In genomic region chr10:70542565-70542938, GRCh38 we compare ENCODE assay signal across 19 cellular contexts. TPM values are rescaled to one million over a fixed set of nuclear protein-coding genes. Genes with fewer than 3 reads are reported as not detected.
DNase-seq lines count a peak whose midpoint lies in the region; ATAC-seq, FAIRE-seq and TF ChIP-seq lines count a peak whose summit lies in the region.
"Had no signal": no experiment of that assay in that cellular context is flagged by ENCODE, and none has a peak within 500 bp of the region (broad histone marks: within the 10 kb centered on the region; RNA-seq: fewer than 3 reads in every experiment).

No MANE protein-coding gene starts in this region.

- no peak overlapping the region for H3K4me3 ChIP-seq in GM12875 (ENCODE audit: low read depth, low read length)
- H3K4me3 ChIP-seq in Panc1 (ENCODE audit: low read depth in 2 of 2, low read length in 2 of 2) = no peak overlapping the region
- no peak overlapping the region for H3K4me3 ChIP-seq in fibroblast of mammary gland (ENCODE audit: control insufficient read depth, low read depth, low read length)
- H3K4me3 ChIP-seq: BLaER1 treated with 17β-estradiol and CSF1 and Interleukin-3, amounts not matched to agents 10 nM and 100 nM had no signal

- intact Hi-C loops in Panc1 (cut with micrococcal nuclease; ENCODE audit: unreplicated experiment) = no loop called here

- TF ChIP-seq CTCF in AG09319 (IDR thresholded peaks at IDR 0.05; ENCODE audit: low read depth, low read length) (peak; percentile 33), GM12875 (IDR thresholded peaks at IDR 0.05; ENCODE audit: borderline replicate concordance, insufficient read depth, low read depth, low read length) (0 out of 2 replicates have a peak, but pooled peaks have one; percentile 7), Panc1 (IDR thresholded peaks at IDR 0.05) (peak; percentile 49; the same call in 1 of the 2 replicates), fibroblast of mammary gland (conservative IDR thresholded peaks at IDR 0.05; ENCODE audit: control insufficient read depth, insufficient read depth, low read depth, low read length) (peak; percentile 7)

- in situ Hi-C loops in Panc1 (cut with HindIII; ENCODE audit: low pct_unique_long_range_greater_than_20kb, low sequenced_read_pairs) = no loop called here

- H3K27ac ChIP-seq in Panc1 (ENCODE audit: low read length) = no peak overlapping the region
- H3K27ac ChIP-seq: BLaER1 treated with 17β-estradiol and CSF1 and Interleukin-3, amounts not matched to agents 10 nM and 100 nM had no signal

- H3K27me3 ChIP-seq in Panc1 (ENCODE audit: control insufficient read depth, insufficient read depth, low read length) = no peaks in the 10 kb centered on the region
- H3K27me3 ChIP-seq: BLaER1 treated with 17β-estradiol and CSF1 and Interleukin-3, amounts not matched to agents 10 nM and 100 nM had no signal

- no peak for DNase-seq in AG09319 (ENCODE audit: extremely low read depth, low read depth)
- DNase-seq in Panc1 (ENCODE audit: low read depth, low spot score) = no peak
- no peak for DNase-seq in fibroblast of mammary gland (ENCODE audit: low read depth)
- no peak for DNase-seq in urothelium cell line (ENCODE audit: low spot score)
- no peak for DNase-seq in glomerular visceral epithelial cell (ENCODE audit: extremely low spot score)
- DNase-seq: activated CD4-positive, CD25-positive, alpha-beta regulatory T cell treated with anti-CD3 and anti-CD28 coated beads, Interleukin-2, amount 50 U/mL, for 72 hours; activated CD8-positive, alpha-beta memory T cell treated with anti-CD3 and anti-CD28 coated beads, Interleukin-2, amount 50 U/mL, for 48 hours; activated naive CD4-positive, alpha-beta T cell treated with anti-CD3 and anti-CD28 coated beads for 36 hours; DMS79; effector memory CD8-positive, alpha-beta T cell; kidney; NCI-H187 treated with DMSO at 0.1 percent for 48 hours; RPMI8226; stimulated activated naive B cell treated with anti-CD40 and anti-IgM and Interleukin-4, amounts not matched to agents 10 μg/mL and 1 μg/mL and 100 μg/mL, for 72 hours; trophoblast cell had no signal

- no peak for ATAC-seq in Panc1
- no peak for ATAC-seq in HG02678 (IDR thresholded peaks at IDR 0.05; ENCODE audit: unreplicated experiment)
- ATAC-seq in GM18868 (IDR thresholded peaks at IDR 0.05; ENCODE audit: unreplicated experiment) = no peak
- ATAC-seq: effector memory CD8-positive, alpha-beta T cell; stimulated activated naive B cell treated with anti-CD40 and anti-IgM and Interleukin-4, amounts not matched to agents 10 μg/mL and 1 μg/mL and 100 μg/mL, for 72 hours had no signal

- POLR2A ChIA-PET in Panc1 (lab: Charles Lee) = interaction anchor here (0.6 kb wide), 1 partner anchor 1478 kb away, joined by 3 read pairs; no protein-coding TSS in a partner anchor

- no peaks in the 10 kb centered on the region for H3K9me3 ChIP-seq in Panc1 (ENCODE audit: control insufficient read depth, insufficient read depth, low read depth, low read length)
- H3K9me3 ChIP-seq: BLaER1 treated with 17β-estradiol and CSF1 and Interleukin-3, amounts not matched to agents 10 nM and 100 nM had no signal

- CTCF ChIA-PET in Panc1 (lab: Charles Lee) = interaction anchor here (1.0 kb wide), 1 partner anchor 81 kb away, joined by 3 read pairs; no protein-coding TSS in a partner anchor

- FAIRE-seq in urothelium cell line (lab: Jason Lieb, UNC) = no peak
- FAIRE-seq: kidney had no signal

- BruUV-seq in Panc1 (replicated peaks; lab: Mats Ljungman, UMichigan) = no TSS peak

- H3K4me1 ChIP-seq in Panc1 (ENCODE audit: control insufficient read depth, insufficient read depth, low read length) = no peaks in the 10 kb centered on the region

- no peaks in the 10 kb centered on the region for H3K36me3 ChIP-seq in Panc1 (ENCODE audit: control insufficient read depth, insufficient read depth, low read length)

RNA-seq across cellular contexts. Expression of gene PRF1, which starts 60.0 kb away (rescaled TPM):
- total RNA-seq in Panc1 (2021; ENCODE audit: unreplicated experiment) = not detected
- not detected for polyA plus RNA-seq in Panc1 (2012; ENCODE audit: insufficient read length)
